Comparison of ENCODE assay signal across 11 cellular contexts in the genomic region with DNA sequence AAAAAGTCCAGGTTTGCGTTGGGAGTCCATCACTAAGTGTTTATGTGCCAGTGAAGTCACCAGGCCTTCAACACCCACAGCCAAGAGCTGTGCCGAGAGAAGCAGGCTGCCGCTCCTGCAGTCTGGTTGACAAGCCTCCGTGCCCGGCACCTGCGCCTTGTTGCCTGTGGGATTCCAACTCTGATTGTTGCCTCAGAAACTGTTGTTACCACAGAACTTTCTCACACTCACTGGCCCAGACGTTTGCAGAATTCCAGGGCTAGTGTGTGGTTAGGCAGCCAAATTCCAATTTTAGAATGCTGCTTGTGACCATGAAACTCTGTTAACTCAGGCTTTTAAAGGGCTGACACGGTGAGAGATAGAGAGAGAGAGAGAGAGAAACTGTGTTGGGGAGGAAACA.
A peak's percentile ranks its signal among the peaks of the same experiment; 100 is the strongest.
DNase-seq lines count a peak whose midpoint lies in the region; FAIRE-seq and TF ChIP-seq lines count a peak whose summit lies in the region.
"Had no signal": no experiment of that assay in that cellular context is flagged by ENCODE, and none has a peak within 500 bp of the region (broad histone marks: within the 10 kb centered on the region; RNA-seq: fewer than 3 reads in every experiment).

No MANE protein-coding gene starts in this region.

- H3K27ac ChIP-seq in mesendoderm (ENCODE audit: low read depth, low read length) (no peak overlapping the region), thyroid gland (peak overlapping the region; percentile 31 to 70 (median 68))

- DNase-seq in LoVo (ENCODE audit: low spot score) (peak; percentile 5), epithelial cell of proximal tubule (ENCODE audit: low read depth) (peak; percentile 80), mesendoderm (peak; percentile 68), thyroid gland (peak; percentile 53 to 83), frontal cortex (ENCODE audit: low spot score in 2 of 2) (no peak)
- DNase-seq in activated naive CD4-positive, alpha-beta T cell treated with anti-CD3 and anti-CD28 coated beads, Interleukin-2, amount 10 ng/mL, durations not matched to agents 7 days and 5 days, result no peak
- DNase-seq in activated CD4-positive, CD25-positive, alpha-beta regulatory T cell (lab: John Stamatoyannopoulos, UW), result no peak
- no peak for DNase-seq in activated T-cell treated with anti-CD3 and anti-CD28 coated beads, Interleukin-2, amount 50 U/mL, for 24 hours
- DNase-seq: activated CD8-positive, alpha-beta T cell treated with anti-CD3 and anti-CD28 coated beads, Interleukin-2, amount 10 ng/mL, durations not matched to agents 7 days and 5 days; effector CD4-positive, alpha-beta T cell; naive thymus-derived CD8-positive, alpha-beta T cell had no signal

- no peak overlapping the region for H4K5ac ChIP-seq in mesendoderm (ENCODE audit: low read length)

- no peak overlapping the region for H3K56ac ChIP-seq in mesendoderm (ENCODE audit: low read length)

- H3K4me3 ChIP-seq in epithelial cell of proximal tubule (ENCODE audit: low read depth, low read length) (no peak overlapping the region), mesendoderm (ENCODE audit: low read length) (no peak overlapping the region), thyroid gland (replicated peaks in 1 of 3) (no peak overlapping the region)

- no peak overlapping the region for H3K27ac Mint-ChIP-seq in activated naive CD4-positive, alpha-beta T cell treated with anti-CD3 and anti-CD28 coated beads, Interleukin-2, amount 10 ng/mL, durations not matched to agents 7 days and 5 days
- H3K27ac Mint-ChIP-seq in activated T-cell treated with anti-CD3 and anti-CD28 coated beads, Interleukin-2, amount 50 U/mL, for 24 hours, result no peak overlapping the region
- H3K27ac Mint-ChIP-seq: activated CD8-positive, alpha-beta T cell treated with anti-CD3 and anti-CD28 coated beads, Interleukin-2, amount 10 ng/mL, durations not matched to agents 7 days and 5 days; naive thymus-derived CD8-positive, alpha-beta T cell had no signal

- H4K8ac ChIP-seq in mesendoderm (ENCODE audit: low read depth, low read length), result no peak overlapping the region

- H3K4me3 Mint-ChIP-seq in activated naive CD4-positive, alpha-beta T cell treated with anti-CD3 and anti-CD28 coated beads, Interleukin-2, amount 10 ng/mL, durations not matched to agents 7 days and 5 days, result no peak overlapping the region
- H3K4me3 Mint-ChIP-seq in activated T-cell treated with anti-CD3 and anti-CD28 coated beads, Interleukin-2, amount 50 U/mL, for 24 hours, result no peak overlapping the region
- H3K4me3 Mint-ChIP-seq: activated CD8-positive, alpha-beta T cell treated with anti-CD3 and anti-CD28 coated beads, Interleukin-2, amount 10 ng/mL, durations not matched to agents 7 days and 5 days; naive thymus-derived CD8-positive, alpha-beta T cell had no signal

- peaks cover 1% of the 10 kb centered on the region for H3K4me1 ChIP-seq in mesendoderm (ENCODE audit: control insufficient read depth, low read depth, low read length)
- peaks cover 20 to 40% of the 10 kb centered on the region in 2 donors for H3K4me1 ChIP-seq in thyroid gland

- no peak overlapping the region for H3K4ac ChIP-seq in mesendoderm (ENCODE audit: low read depth, low read length)

- H3K9ac ChIP-seq in mesendoderm (ENCODE audit: low read length), result no peak overlapping the region

- TF ChIP-seq CTCF in epithelial cell of proximal tubule (conservative IDR thresholded peaks at IDR 0.05; ENCODE audit: low read depth, low read length), result no peak
- no peak for TF ChIP-seq CTCF in thyroid gland (IDR thresholded peaks at IDR 0.05)

- CTCF ChIA-PET in activated naive CD4-positive, alpha-beta T cell treated with anti-CD3 and anti-CD28 coated beads, Interleukin-2, amount 10 ng/mL, durations not matched to agents 7 days and 5 days (lab: Charles Lee), result no interaction called here

- no peaks in the 10 kb centered on the region for H3K79me1 ChIP-seq in mesendoderm (ENCODE audit: low read length)

- FAIRE-seq in frontal cortex (lab: Jason Lieb, UNC), result no peak

- H3K18ac ChIP-seq in mesendoderm (ENCODE audit: low read length), result peak overlapping the region; percentile 9

- H2BK120ac ChIP-seq in mesendoderm (ENCODE audit: low read depth, low read length), result no peak overlapping the region

- intact Hi-C loops in thyroid gland (cut with DNase I), result no loop called here

- peaks cover 2% of the 10 kb centered on the region for H3K4me1 Mint-ChIP-seq in activated naive CD4-positive, alpha-beta T cell treated with anti-CD3 and anti-CD28 coated beads, Interleukin-2, amount 10 ng/mL, durations not matched to agents 7 days and 5 days
- H3K4me1 Mint-ChIP-seq in activated T-cell treated with anti-CD3 and anti-CD28 coated beads, Interleukin-2, amount 50 U/mL, for 24 hours (ENCODE audit: low read depth), result peaks cover 2% of the 10 kb centered on the region

- H3K79me2 ChIP-seq in mesendoderm (ENCODE audit: control insufficient read depth, insufficient read depth, low read length), result no peaks in the 10 kb centered on the region

- no peak overlapping the region for H3K23ac ChIP-seq in mesendoderm (ENCODE audit: low read length)

- WGBS in mesendoderm (ENCODE audit: extremely low coverage, insufficient coverage, low lambda C conversion rate), result no CpG with 5 or more reads among the region's 8 CpGs
- WGBS in thyroid gland, 2 donors, result 37 to 62% methylated on average over 7 to 8 of the region's 8 CpGs

- H3K36me3 Mint-ChIP-seq in activated naive CD4-positive, alpha-beta T cell treated with anti-CD3 and anti-CD28 coated beads, Interleukin-2, amount 10 ng/mL, durations not matched to agents 7 days and 5 days, result no peaks in the 10 kb centered on the region
- H3K36me3 Mint-ChIP-seq in activated T-cell treated with anti-CD3 and anti-CD28 coated beads, Interleukin-2, amount 50 U/mL, for 24 hours (ENCODE audit: low read depth), result no peaks in the 10 kb centered on the region
- H3K36me3 Mint-ChIP-seq: naive thymus-derived CD8-positive, alpha-beta T cell had no signal

- no peaks in the 10 kb centered on the region for H3K9me3 Mint-ChIP-seq in activated naive CD4-positive, alpha-beta T cell treated with anti-CD3 and anti-CD28 coated beads, Interleukin-2, amount 10 ng/mL, durations not matched to agents 7 days and 5 days
- H3K9me3 Mint-ChIP-seq in activated T-cell treated with anti-CD3 and anti-CD28 coated beads, Interleukin-2, amount 50 U/mL, for 24 hours, result no peaks in the 10 kb centered on the region

- TF ChIP-seq POLR2A in thyroid gland (IDR thresholded peaks at IDR 0.05), result peak in 1 of 2 donors; percentile 6

- H2BK5ac ChIP-seq in mesendoderm (ENCODE audit: low read length), result no peak overlapping the region

- H3K36me3 ChIP-seq in mesendoderm (ENCODE audit: control insufficient read depth, insufficient read depth, low read length) (no peaks in the 10 kb centered on the region), thyroid gland (no peaks in the 10 kb centered on the region)

- H3K4me2 ChIP-seq in mesendoderm (ENCODE audit: low read length), result no peak overlapping the region

- H3K27me3 Mint-ChIP-seq in activated naive CD4-positive, alpha-beta T cell treated with anti-CD3 and anti-CD28 coated beads, Interleukin-2, amount 10 ng/mL, durations not matched to agents 7 days and 5 days, result no peaks in the 10 kb centered on the region
- H3K27me3 Mint-ChIP-seq in activated T-cell treated with anti-CD3 and anti-CD28 coated beads, Interleukin-2, amount 50 U/mL, for 24 hours, result peaks cover 3% of the 10 kb centered on the region

- H3K27me3 ChIP-seq in mesendoderm (ENCODE audit: insufficient read depth, low read length, poor library complexity), result no peaks in the 10 kb centered on the region
- H3K27me3 ChIP-seq in thyroid gland, result no peaks in the 10 kb centered on the region

- no peaks in the 10 kb centered on the region for H3K9me3 ChIP-seq in thyroid gland

- H2BK15ac ChIP-seq in mesendoderm (replicated peaks; ENCODE audit: low read depth), result no peak overlapping the region

- no peak overlapping the region for H2AK5ac ChIP-seq in mesendoderm (ENCODE audit: low read length)

Comparison
In these comparisons a context has a peak if more than half of its experiments do, and no peak if none do; other contexts are left out.
1. DNase-seq: peak in LoVo (single experiment), epithelial cell of proximal tubule (single experiment), mesendoderm (single experiment) and thyroid gland (2 of 2); none in frontal cortex (0 of 2), activated naive CD4-positive, alpha-beta T cell treated with anti-CD3 and anti-CD28 coated beads, Interleukin-2, amount 10 ng/mL, durations not matched to agents 7 days and 5 days (single experiment), activated CD4-positive, CD25-positive, alpha-beta regulatory T cell (0 of 4) and activated T-cell treated with anti-CD3 and anti-CD28 coated beads, Interleukin-2, amount 50 U/mL, for 24 hours (single experiment).